In genomic region chr3:97968376-97968775, GRCh38 we compare ENCODE assay signal across 17 cellular contexts. TPM values are rescaled to one million over a fixed set of nuclear protein-coding genes. Genes with fewer than 3 reads are reported as not detected.
DNase-seq lines count a peak whose midpoint lies in the region; ATAC-seq and TF ChIP-seq lines count a peak whose summit lies in the region.
"Had no signal": no experiment of that assay in that cellular context is flagged by ENCODE, and none has a peak within 500 bp of the region (broad histone marks: within the 10 kb centered on the region; RNA-seq: fewer than 3 reads in every experiment).

No MANE protein-coding gene starts in this region.

- H3K4me3 Mint-ChIP-seq in activated CD4-positive, alpha-beta T cell treated with anti-CD3 and anti-CD28 coated beads, Interleukin-2, amount 10 ng/mL, durations not matched to agents 7 days and 5 days: no peak overlapping the region
- peak overlapping the region; percentile 16 for H3K4me3 Mint-ChIP-seq in CD4-positive, alpha-beta T cell
- H3K4me3 Mint-ChIP-seq in activated T-helper 2 cell treated with anti-CD3 and anti-CD28 coated beads, Interferon-gamma antibody, Interleukin-2, Interleukin-4, amounts not matched to agents 10 μg/mL and 5 μg/mL and 100 μg/mL, durations not matched to agents 14 hours and 24 hours and 36 hours (ENCODE audit: low read depth): peak overlapping the region; percentile 34

- H3K4me1 Mint-ChIP-seq in activated CD4-positive, alpha-beta T cell treated with anti-CD3 and anti-CD28 coated beads, Interleukin-2, amount 10 ng/mL, durations not matched to agents 7 days and 5 days: peaks cover 81% of the 10 kb centered on the region
- peaks cover 92% of the 10 kb centered on the region for H3K4me1 Mint-ChIP-seq in CD4-positive, alpha-beta T cell (ENCODE audit: low read depth)
- peaks cover 73% of the 10 kb centered on the region for H3K4me1 Mint-ChIP-seq in activated T-helper 2 cell treated with anti-CD3 and anti-CD28 coated beads, Interferon-gamma antibody, Interleukin-2, Interleukin-4, amounts not matched to agents 10 μg/mL and 5 μg/mL and 100 μg/mL, durations not matched to agents 14 hours and 24 hours and 36 hours (ENCODE audit: low read depth)

- no peaks in the 10 kb centered on the region for H4K20me1 ChIP-seq in MM.1S (ENCODE audit: insufficient read depth, low read length)

- H3F3A ChIP-seq in MM.1S (ENCODE audit: insufficient read depth, low read length): peaks cover 9% of the 10 kb centered on the region; the same call in 1 of the 2 replicates

- peaks cover 29% of the 10 kb centered on the region for H3K4me1 ChIP-seq in MM.1S (ENCODE audit: low read length)

- peak; percentile 34 for DNase-seq in activated CD4-positive, alpha-beta T cell treated with anti-CD3 and anti-CD28 coated beads, Interleukin-2, amount 10 ng/mL, durations not matched to agents 7 days and 5 days
- DNase-seq in activated CD4-positive, alpha-beta T cell treated with anti-CD3 and anti-CD28 coated beads for 1 hour: no peak
- DNase-seq in CD4-positive, alpha-beta T cell: no peak
- DNase-seq in MM.1S: peak; percentile 47
- no peak for DNase-seq in activated T-helper 2 cell treated with anti-CD3 and anti-CD28 coated beads, Interferon-gamma antibody, Interleukin-2, Interleukin-4, amounts not matched to agents 10 μg/mL and 5 μg/mL and 100 μg/mL, durations not matched to agents 14 hours and 24 hours and 36 hours (ENCODE audit: low spot score)
- no peak for DNase-seq in head of caudate nucleus
- no peak for DNase-seq in NCI-H526 treated with DMSO at 0.1 percent for 48 hours (lab: John Stamatoyannopoulos, UW)
- DNase-seq: CD8-positive, alpha-beta memory T cell; DMS79; MV-4-11; NCI-H187 treated with DMSO at 0.1 percent for 48 hours; NCI-H345 had no signal

- CTCF ChIA-PET in activated CD4-positive, alpha-beta T cell treated with anti-CD3 and anti-CD28 coated beads, Interleukin-2, amount 10 ng/mL, durations not matched to agents 7 days and 5 days (lab: Charles Lee): interaction anchor here (0.8 to 2.4 kb wide), 9 partner anchors 7 to 580 kb away, joined by 3 to 9 read pairs (median 3); no protein-coding TSS in a partner anchor
- CTCF ChIA-PET in CD4-positive, alpha-beta T cell (lab: Charles Lee): interaction anchor here (1.3 to 1.4 kb wide), 2 partner anchors 36 to 169 kb away, joined by 3 to 4 read pairs; no protein-coding TSS in a partner anchor

- intact Hi-C loops in CD4-positive, alpha-beta T cell (cut with DNase I, micrococcal nuclease): no loop called here
- intact Hi-C loops in activated T-helper 2 cell treated with anti-CD3 and anti-CD28 coated beads, Interferon-gamma antibody, Interleukin-2, Interleukin-4, amounts not matched to agents 10 μg/mL and 5 μg/mL and 100 μg/mL, durations not matched to agents 14 hours and 24 hours and 36 hours (cut with micrococcal nuclease): no loop called here
- intact Hi-C loops in head of caudate nucleus (cut with DNase I): no loop called here

- POLR2A ChIA-PET in activated CD4-positive, alpha-beta T cell treated with anti-CD3 and anti-CD28 coated beads, Interleukin-2, amount 10 ng/mL, durations not matched to agents 7 days and 5 days (lab: Charles Lee): interaction anchor here (0.6 to 0.7 kb wide), 2 partner anchors 36 to 568 kb away, joined by 3 read pairs; no protein-coding TSS in a partner anchor
- POLR2A ChIA-PET in CD4-positive, alpha-beta T cell (lab: Charles Lee): no interaction called here

- no peak for ATAC-seq in CD4-positive, alpha-beta T cell (ENCODE audit: poor library complexity)
- no peak for ATAC-seq in GM21528 (IDR thresholded peaks at IDR 0.05; ENCODE audit: low FRiP score, unreplicated experiment)
- ATAC-seq: HCT116 had no signal

- no peak overlapping the region; the same call in 1 of the 2 replicates for H3K4me2 ChIP-seq in MM.1S (ENCODE audit: low read depth, low read length)

- H3K27ac Mint-ChIP-seq in activated CD4-positive, alpha-beta T cell treated with anti-CD3 and anti-CD28 coated beads, Interleukin-2, amount 10 ng/mL, durations not matched to agents 7 days and 5 days: peak overlapping the region; percentile 14
- no peak overlapping the region for H3K27ac Mint-ChIP-seq in CD4-positive, alpha-beta T cell
- H3K27ac Mint-ChIP-seq in activated T-helper 2 cell treated with anti-CD3 and anti-CD28 coated beads, Interferon-gamma antibody, Interleukin-2, Interleukin-4, amounts not matched to agents 10 μg/mL and 5 μg/mL and 100 μg/mL, durations not matched to agents 14 hours and 24 hours and 36 hours: peak overlapping the region; percentile 52

- peaks cover 81% of the 10 kb centered on the region for H3K79me2 ChIP-seq in MM.1S (ENCODE audit: low read length)

- no peak for TF ChIP-seq CTCF in CD4-positive, alpha-beta T cell (IDR thresholded peaks at IDR 0.05)
- no peak for TF ChIP-seq CTCF in MM.1S (IDR thresholded peaks at IDR 0.05; ENCODE audit: low read length)

- H3K27ac ChIP-seq in CD4-positive, alpha-beta T cell (ENCODE audit: low read depth, low read length): no peak overlapping the region
- no peak overlapping the region for H3K27ac ChIP-seq in MM.1S (ENCODE audit: low read length)
- H3K27ac ChIP-seq: BLaER1, RWPE1 had no signal

- 0 out of 2 replicates have a peak, but pooled peaks cover 9% of the 10 kb centered on the region for H3K36me3 ChIP-seq in MM.1S (replicated peaks; ENCODE audit: insufficient read depth, low read length)

- no peak overlapping the region for H3K9ac ChIP-seq in MM.1S (ENCODE audit: low read length)
- H3K9ac ChIP-seq: BLaER1 had no signal

- no peak overlapping the region for H3K4me3 ChIP-seq in MM.1S (ENCODE audit: low read length)
- H3K4me3 ChIP-seq: BLaER1 had no signal

- H3K9me3 Mint-ChIP-seq in activated CD4-positive, alpha-beta T cell treated with anti-CD3 and anti-CD28 coated beads, Interleukin-2, amount 10 ng/mL, durations not matched to agents 7 days and 5 days: no peaks in the 10 kb centered on the region
- no peaks in the 10 kb centered on the region for H3K9me3 Mint-ChIP-seq in CD4-positive, alpha-beta T cell
- no peaks in the 10 kb centered on the region for H3K9me3 Mint-ChIP-seq in activated T-helper 2 cell treated with anti-CD3 and anti-CD28 coated beads, Interferon-gamma antibody, Interleukin-2, Interleukin-4, amounts not matched to agents 10 μg/mL and 5 μg/mL and 100 μg/mL, durations not matched to agents 14 hours and 24 hours and 36 hours
- H3K9me3 Mint-ChIP-seq: CD8-positive, alpha-beta memory T cell; IgD-negative memory B cell had no signal

- no peak overlapping the region for H2AFZ ChIP-seq in MM.1S (ENCODE audit: low read length)

- H3K27me3 Mint-ChIP-seq in activated CD4-positive, alpha-beta T cell treated with anti-CD3 and anti-CD28 coated beads, Interleukin-2, amount 10 ng/mL, durations not matched to agents 7 days and 5 days: no peaks in the 10 kb centered on the region
- H3K27me3 Mint-ChIP-seq in CD4-positive, alpha-beta T cell: no peaks in the 10 kb centered on the region
- no peaks in the 10 kb centered on the region for H3K27me3 Mint-ChIP-seq in activated T-helper 2 cell treated with anti-CD3 and anti-CD28 coated beads, Interferon-gamma antibody, Interleukin-2, Interleukin-4, amounts not matched to agents 10 μg/mL and 5 μg/mL and 100 μg/mL, durations not matched to agents 14 hours and 24 hours and 36 hours (ENCODE audit: low read depth)
- H3K27me3 Mint-ChIP-seq: CD8-positive, alpha-beta memory T cell; IgD-negative memory B cell had no signal

- no peaks in the 10 kb centered on the region for H3K9me3 ChIP-seq in CD4-positive, alpha-beta T cell (ENCODE audit: control insufficient read depth, low read length)
- no peaks in the 10 kb centered on the region for H3K9me3 ChIP-seq in MM.1S (replicated peaks; ENCODE audit: insufficient read depth, low read length)
- H3K9me3 ChIP-seq: BLaER1 had no signal

- H3K27me3 ChIP-seq in CD4-positive, alpha-beta T cell (ENCODE audit: control insufficient read depth, insufficient read depth, low read length): no peaks in the 10 kb centered on the region
- H3K27me3 ChIP-seq in MM.1S (replicated peaks; ENCODE audit: insufficient read depth, low read length): no peaks in the 10 kb centered on the region
- H3K27me3 ChIP-seq: BLaER1 had no signal

- no peaks in the 10 kb centered on the region for H3K9me2 ChIP-seq in MM.1S (replicated peaks; ENCODE audit: insufficient read depth, low read length)

- H3K36me3 Mint-ChIP-seq in activated CD4-positive, alpha-beta T cell treated with anti-CD3 and anti-CD28 coated beads, Interleukin-2, amount 10 ng/mL, durations not matched to agents 7 days and 5 days (ENCODE audit: low read depth): peaks cover 42% of the 10 kb centered on the region
- peaks cover 50% of the 10 kb centered on the region for H3K36me3 Mint-ChIP-seq in CD4-positive, alpha-beta T cell (ENCODE audit: low read depth)
- peaks cover 56% of the 10 kb centered on the region for H3K36me3 Mint-ChIP-seq in activated T-helper 2 cell treated with anti-CD3 and anti-CD28 coated beads, Interferon-gamma antibody, Interleukin-2, Interleukin-4, amounts not matched to agents 10 μg/mL and 5 μg/mL and 100 μg/mL, durations not matched to agents 14 hours and 24 hours and 36 hours (ENCODE audit: low read depth)

RNA-seq across cellular contexts. Expression of gene RIOX2, which starts 3.9 kb away (rescaled TPM):
- total RNA-seq in activated CD4-positive, alpha-beta T cell treated with anti-CD3 and anti-CD28 coated beads, Interleukin-2, amount 10 ng/mL, durations not matched to agents 7 days and 5 days: 10 to 100 TPM; 38.4 to 42.0 TPM
- total RNA-seq in CD4-positive, alpha-beta T cell: 10 to 100 TPM; 13.1 to 13.5 TPM
- 59.9 and 63.2 TPM in 2 replicates for total RNA-seq in activated T-helper 2 cell treated with anti-CD3 and anti-CD28 coated beads, Interferon-gamma antibody, Interleukin-2, Interleukin-4, amounts not matched to agents 10 μg/mL and 5 μg/mL and 100 μg/mL, durations not matched to agents 14 hours and 24 hours and 36 hours

Comparison
In these comparisons a context has a peak if more than half of its experiments do, and no peak if none do; other contexts are left out.
1. DNase-seq: peak in activated CD4-positive, alpha-beta T cell treated with anti-CD3 and anti-CD28 coated beads, Interleukin-2, amount 10 ng/mL, durations not matched to agents 7 days and 5 days (single experiment) and MM.1S (single experiment); none in activated CD4-positive, alpha-beta T cell treated with anti-CD3 and anti-CD28 coated beads for 1 hour (single experiment), CD4-positive, alpha-beta T cell (0 of 10), activated T-helper 2 cell treated with anti-CD3 and anti-CD28 coated beads, Interferon-gamma antibody, Interleukin-2, Interleukin-4, amounts not matched to agents 10 μg/mL and 5 μg/mL and 100 μg/mL, durations not matched to agents 14 hours and 24 hours and 36 hours (single experiment), head of caudate nucleus (0 of 42) and NCI-H526 treated with DMSO at 0.1 percent for 48 hours (single experiment).